In genomic region chr1:200406161-200406797, GRCh38 we compare ENCODE assay signal across 16 cellular contexts. TPM values are rescaled to one million over a fixed set of nuclear protein-coding genes. Genes with fewer than 3 reads are reported as not detected.
DNase-seq lines count a peak whose midpoint lies in the region; ATAC-seq and TF ChIP-seq lines count a peak whose summit lies in the region.
"Had no signal": no experiment of that assay in that cellular context is flagged by ENCODE, and none has a peak within 500 bp of the region (broad histone marks: within the 10 kb centered on the region; RNA-seq: fewer than 3 reads in every experiment).

No MANE protein-coding gene starts in this region.

- no peak for ATAC-seq in activated naive CD4-positive, alpha-beta T cell treated with anti-CD3 and anti-CD28 coated beads, Interleukin-2, amount 50 U/mL, for 72 hours
- ATAC-seq in T-helper 17 cell (no peak), HG03097 (IDR thresholded peaks at IDR 0.05; ENCODE audit: low FRiP score, unreplicated experiment) (no peak), GM21381 (IDR thresholded peaks at IDR 0.05; ENCODE audit: unreplicated experiment) (no peak)
- ATAC-seq: Right ventricle myocardium inferior had no signal

- no peaks in the 10 kb centered on the region for H3K27me3 Mint-ChIP-seq in activated naive CD4-positive, alpha-beta T cell treated with anti-CD3 and anti-CD28 coated beads, Interleukin-2, amount 50 U/mL, for 24 hours
- no peaks in the 10 kb centered on the region for H3K27me3 Mint-ChIP-seq in T-helper 17 cell
- H3K27me3 Mint-ChIP-seq: memory B cell had no signal

- no peak overlapping the region for H3K27ac Mint-ChIP-seq in activated naive CD4-positive, alpha-beta T cell treated with anti-CD3 and anti-CD28 coated beads, Interleukin-2, amount 50 U/mL, for 24 hours
- no peak overlapping the region for H3K27ac Mint-ChIP-seq in activated naive CD4-positive, alpha-beta T cell treated with anti-CD3 and anti-CD28 coated beads, Interleukin-2, amount 50 U/mL, for 72 hours
- H3K27ac Mint-ChIP-seq in T-helper 17 cell = peak overlapping the region; percentile 34

- TF ChIP-seq CTCF in hepatocyte (IDR thresholded peaks at IDR 0.05; ENCODE audit: poor library complexity) = no peak
- TF ChIP-seq CTCF in smooth muscle cell (IDR thresholded peaks at IDR 0.05; ENCODE audit: borderline replicate concordance, insufficient read depth, poor library complexity, severe bottlenecking) = no peak

- no peaks in the 10 kb centered on the region for H3K9me2 ChIP-seq in hepatocyte (replicated peaks; ENCODE audit: insufficient read depth)

- H2AFZ ChIP-seq in hepatocyte = no peak overlapping the region
- H2AFZ ChIP-seq in smooth muscle cell (ENCODE audit: low read depth) = no peak overlapping the region

- WGBS in hepatocyte (ENCODE audit: low lambda C conversion rate, missing lambda C conversion rate) = 91% methylated on average over 8 of the region's 8 CpGs
- WGBS in smooth muscle cell (ENCODE audit: low lambda C conversion rate) = 89% methylated on average over 8 of the region's 8 CpGs

- no peak overlapping the region for H3K9ac ChIP-seq in smooth muscle cell (ENCODE audit: low read depth)

- H3K4me3 Mint-ChIP-seq in activated naive CD4-positive, alpha-beta T cell treated with anti-CD3 and anti-CD28 coated beads, Interleukin-2, amount 50 U/mL, for 24 hours = peak overlapping the region; percentile 73
- H3K4me3 Mint-ChIP-seq in T-helper 17 cell = peak overlapping the region; percentile 9
- H3K4me3 Mint-ChIP-seq: memory B cell had no signal

- peaks cover 77% of the 10 kb centered on the region for H3K4me1 Mint-ChIP-seq in activated naive CD4-positive, alpha-beta T cell treated with anti-CD3 and anti-CD28 coated beads, Interleukin-2, amount 50 U/mL, for 24 hours
- H3K4me1 Mint-ChIP-seq in T-helper 17 cell = peaks cover 31% of the 10 kb centered on the region

- no peaks in the 10 kb centered on the region for H4K20me1 ChIP-seq in hepatocyte (ENCODE audit: insufficient read depth, poor library complexity, severe bottlenecking)
- peaks cover 67% of the 10 kb centered on the region for H4K20me1 ChIP-seq in smooth muscle cell (ENCODE audit: low read depth)

- peaks cover 11% of the 10 kb centered on the region for H3K9me3 Mint-ChIP-seq in activated naive CD4-positive, alpha-beta T cell treated with anti-CD3 and anti-CD28 coated beads, Interleukin-2, amount 50 U/mL, for 24 hours
- H3K9me3 Mint-ChIP-seq in activated naive CD4-positive, alpha-beta T cell treated with anti-CD3 and anti-CD28 coated beads, Interleukin-2, amount 50 U/mL, for 72 hours = no peaks in the 10 kb centered on the region
- H3K9me3 Mint-ChIP-seq: memory B cell had no signal

- DNase-seq in activated naive CD4-positive, alpha-beta T cell treated with anti-CD3 and anti-CD28 coated beads, Interleukin-2, amount 50 U/mL, for 72 hours (ENCODE audit: low spot score in 2 of 2) = no peak
- no peak for DNase-seq in T-helper 17 cell
- DNase-seq in hepatocyte (ENCODE audit: low spot score) = no peak
- DNase-seq in smooth muscle cell (lab: John Stamatoyannopoulos, UW; ENCODE audit: unreplicated experiment) = no peak
- DNase-seq in NCI-H774 (lab: John Stamatoyannopoulos, UW) = no peak
- DNase-seq: activated CD8-positive, alpha-beta memory T cell treated with anti-CD3 and anti-CD28 coated beads for 24 hours; C1 segment of cervical spinal cord; foreskin melanocyte; NCI-H2029 treated with DMSO at 0.1 percent for 48 hours; stimulated activated CD4-positive, alpha-beta T cell treated with anti-CD3 and anti-CD28 coated beads, Interleukin-15, amount 100 ng/mL, for 24 hours; stomach had no signal

- peaks cover 33% of the 10 kb centered on the region for H3K36me3 Mint-ChIP-seq in activated naive CD4-positive, alpha-beta T cell treated with anti-CD3 and anti-CD28 coated beads, Interleukin-2, amount 50 U/mL, for 24 hours
- H3K36me3 Mint-ChIP-seq in activated naive CD4-positive, alpha-beta T cell treated with anti-CD3 and anti-CD28 coated beads, Interleukin-2, amount 50 U/mL, for 72 hours = peaks cover 42 to 48% of the 10 kb centered on the region in 2 donors
- peaks cover 11% of the 10 kb centered on the region for H3K36me3 Mint-ChIP-seq in T-helper 17 cell (ENCODE audit: low read depth)

- H3K27ac ChIP-seq in hepatocyte (no peak overlapping the region), smooth muscle cell (ENCODE audit: low read depth) (no peak overlapping the region)
- H3K27ac ChIP-seq: stomach had no signal

- H3K4me1 ChIP-seq in hepatocyte (ENCODE audit: insufficient read depth) = peaks cover 20% of the 10 kb centered on the region
- H3K4me1 ChIP-seq in smooth muscle cell (ENCODE audit: low read depth) = peaks cover 61% of the 10 kb centered on the region

- peaks cover 67% of the 10 kb centered on the region for H3K79me2 ChIP-seq in hepatocyte
- H3K79me2 ChIP-seq in smooth muscle cell (ENCODE audit: low read depth) = peaks cover 78% of the 10 kb centered on the region

- peaks cover 5% of the 10 kb centered on the region for H3F3A ChIP-seq in smooth muscle cell (ENCODE audit: low read depth)

- H3K4me3 ChIP-seq in hepatocyte = no peak overlapping the region
- H3K4me3 ChIP-seq in smooth muscle cell = peak overlapping the region; percentile 41

- H3K27me3 ChIP-seq in hepatocyte = no peaks in the 10 kb centered on the region
- H3K27me3 ChIP-seq in smooth muscle cell (ENCODE audit: low read depth) = no peaks in the 10 kb centered on the region
- H3K27me3 ChIP-seq: stomach had no signal

- H3K9me3 ChIP-seq in T-helper 17 cell (ENCODE audit: control insufficient read depth, low read length, poor library complexity, severe bottlenecking) = no peaks in the 10 kb centered on the region
- H3K9me3 ChIP-seq in hepatocyte (ENCODE audit: low read depth) = no peaks in the 10 kb centered on the region
- H3K9me3 ChIP-seq in smooth muscle cell (replicated peaks; ENCODE audit: low read depth) = no peaks in the 10 kb centered on the region
- H3K9me3 ChIP-seq: stomach had no signal

- H3K36me3 ChIP-seq in hepatocyte (replicated peaks; ENCODE audit: insufficient read depth, low read depth) (peaks cover 4% of the 10 kb centered on the region), smooth muscle cell (ENCODE audit: low read depth) (no peaks in the 10 kb centered on the region)

- H3K4me2 ChIP-seq in hepatocyte (peak overlapping the region; percentile 56), smooth muscle cell (peak overlapping the region; percentile 96)

RNA-seq across cellular contexts. Expression of gene ZNF281, which starts 3.6 kb away (rescaled TPM):
- total RNA-seq in activated naive CD4-positive, alpha-beta T cell treated with anti-CD3 and anti-CD28 coated beads, Interleukin-2, amount 50 U/mL, for 72 hours = 10 to 100 TPM; 16.2 to 19.2 TPM
- 10 to 100 TPM; 21.9 to 28.7 TPM for total RNA-seq in T-helper 17 cell
- 20.6 and 26.6 TPM in 2 replicates for total RNA-seq in hepatocyte
- polyA plus RNA-seq in hepatocyte = 17.2 and 19.2 TPM in 2 replicates
- 59.4 and 64.4 TPM in 2 replicates for total RNA-seq in smooth muscle cell
- 34.4 and 35.0 TPM in 2 replicates for polyA plus RNA-seq in smooth muscle cell
